Comparison of ENCODE assay signal across 8 cellular contexts in the genomic region with DNA sequence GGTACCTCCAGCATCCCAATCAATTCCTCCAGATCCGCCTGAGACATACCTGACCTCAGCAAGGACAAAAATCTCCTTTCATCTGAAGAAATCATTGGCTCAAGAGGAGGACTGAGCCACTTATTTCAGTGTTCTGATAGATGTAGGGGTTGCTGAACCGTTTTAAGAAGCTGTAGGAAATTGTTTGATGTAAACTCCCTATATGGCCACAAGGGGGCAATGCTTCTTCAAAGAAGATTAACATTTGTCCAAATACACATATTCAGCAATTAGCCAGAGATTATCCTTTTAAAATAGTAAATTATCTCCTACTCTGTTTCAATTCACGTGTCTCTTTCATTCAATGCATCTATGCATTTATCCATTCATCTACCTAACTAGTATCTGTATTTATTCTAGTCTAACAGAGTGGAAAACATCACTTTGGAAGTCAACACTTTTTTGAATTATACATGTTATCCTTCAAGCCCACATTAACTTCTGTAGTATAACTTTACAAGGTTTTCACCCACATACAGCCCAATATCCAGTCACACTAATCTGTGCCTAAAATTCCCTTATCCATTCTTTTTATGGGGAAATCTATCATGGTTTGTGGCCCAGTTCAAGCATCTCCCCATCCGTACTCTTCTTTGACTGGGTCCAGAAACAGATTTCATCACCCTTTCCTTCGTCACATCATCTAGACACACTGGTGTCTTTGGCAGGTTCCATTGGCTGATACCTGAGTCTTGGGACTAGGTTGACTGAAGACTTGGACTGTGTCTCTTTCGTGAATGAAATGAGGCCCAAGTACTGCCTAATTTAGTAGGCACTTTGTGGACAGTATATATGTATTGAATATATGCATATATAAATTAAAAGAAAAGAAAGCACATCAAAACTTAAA.
DNase-seq lines count a peak whose midpoint lies in the region; ATAC-seq and TF ChIP-seq lines count a peak whose summit lies in the region.

No MANE protein-coding gene starts in this region.

- H3K9me3 Mint-ChIP-seq in activated T-helper 1 cell treated with anti-CD3 and anti-CD28 coated beads, Interleukin-12 subunit alpha, Interleukin-12 subunit beta, Interleukin-2, Interleukin-4 antibody, amounts not matched to agents 30 ng/mL and 10 ng/mL and 1 ng/mL, durations not matched to agents 14 hours and 24 hours and 36 hours = no peaks in the 10 kb centered on the region

- peak; percentile 67 for TF ChIP-seq CTCF in BE2C (IDR thresholded peaks at IDR 0.05; ENCODE audit: low read depth, low read length)
- peak; percentile 64 for TF ChIP-seq CTCF in GM12872 (IDR thresholded peaks at IDR 0.05; ENCODE audit: insufficient read depth, low read depth, low read length)
- peak; percentile 63 to 85 (median 78) for TF ChIP-seq CTCF in heart right ventricle (IDR thresholded peaks at IDR 0.05)
- TF ChIP-seq CTCF in gastrocnemius medialis (IDR thresholded peaks at IDR 0.05 in 4 of 5, conservative IDR thresholded peaks at IDR 0.05 in 1 of 5) = peak in 3 of 5 experiments; percentile 36 to 50 (median 45)

- H3K36me3 ChIP-seq in BE2C (no peaks in the 10 kb centered on the region), heart right ventricle (no peaks in the 10 kb centered on the region), gastrocnemius medialis (no peaks in the 10 kb centered on the region)

- no peaks in the 10 kb centered on the region for H3K9me3 ChIP-seq in BE2C
- H3K9me3 ChIP-seq in heart right ventricle = no peaks in the 10 kb centered on the region
- H3K9me3 ChIP-seq in gastrocnemius medialis = no peaks in the 10 kb centered on the region

- ATAC-seq in heart right ventricle = peak in 2 of 8 donors; percentile 27 to 42
- ATAC-seq in gastrocnemius medialis = peak in 1 of 2 donors; percentile 16
- no peak for ATAC-seq in GM21447 (IDR thresholded peaks at IDR 0.05; ENCODE audit: unreplicated experiment)
- no peak for ATAC-seq in GM18907 (IDR thresholded peaks at IDR 0.05; ENCODE audit: unreplicated experiment)

- DNase-seq in BE2C = no peak
- DNase-seq in NCI-H1436 treated with DMSO at 0.1 percent for 48 hours (lab: John Stamatoyannopoulos, UW) = peak; percentile 9
- no peak for DNase-seq in activated T-helper 1 cell treated with anti-CD3 and anti-CD28 coated beads, Interleukin-12 subunit alpha, Interleukin-12 subunit beta, Interleukin-2, Interleukin-4 antibody, amounts not matched to agents 30 ng/mL and 10 ng/mL and 1 ng/mL, durations not matched to agents 14 hours and 24 hours and 36 hours (ENCODE audit: low spot score)
- DNase-seq in heart right ventricle = peak in 1 of 2 donors; percentile 9
- DNase-seq in gastrocnemius medialis = no peak

- peaks cover 20% of the 10 kb centered on the region for H3K4me1 Mint-ChIP-seq in activated T-helper 1 cell treated with anti-CD3 and anti-CD28 coated beads, Interleukin-12 subunit alpha, Interleukin-12 subunit beta, Interleukin-2, Interleukin-4 antibody, amounts not matched to agents 30 ng/mL and 10 ng/mL and 1 ng/mL, durations not matched to agents 14 hours and 24 hours and 36 hours (ENCODE audit: low read depth)

- H3K27ac Mint-ChIP-seq in activated T-helper 1 cell treated with anti-CD3 and anti-CD28 coated beads, Interleukin-12 subunit alpha, Interleukin-12 subunit beta, Interleukin-2, Interleukin-4 antibody, amounts not matched to agents 30 ng/mL and 10 ng/mL and 1 ng/mL, durations not matched to agents 14 hours and 24 hours and 36 hours = peak overlapping the region; percentile 18

- intact Hi-C loops in activated T-helper 1 cell treated with anti-CD3 and anti-CD28 coated beads, Interleukin-12 subunit alpha, Interleukin-12 subunit beta, Interleukin-2, Interleukin-4 antibody, amounts not matched to agents 30 ng/mL and 10 ng/mL and 1 ng/mL, durations not matched to agents 14 hours and 24 hours and 36 hours (cut with micrococcal nuclease) = loop anchor here (1.0 to 2.0 kb wide), 4 partner anchors 14 to 82 kb away; no protein-coding TSS in a partner anchor
- intact Hi-C loops in heart right ventricle (cut with DNase I) (no loop called here), gastrocnemius medialis (cut with DNase I; ENCODE audit: low total_unique reads) (loop anchor here (5.0 kb wide), 1 partner anchor 72 kb away; no protein-coding TSS in a partner anchor)

- H3K4me3 Mint-ChIP-seq in activated T-helper 1 cell treated with anti-CD3 and anti-CD28 coated beads, Interleukin-12 subunit alpha, Interleukin-12 subunit beta, Interleukin-2, Interleukin-4 antibody, amounts not matched to agents 30 ng/mL and 10 ng/mL and 1 ng/mL, durations not matched to agents 14 hours and 24 hours and 36 hours = peak overlapping the region; percentile 53

- 40 to 42% methylated on average over 6 of the region's 6 CpGs for WGBS in heart right ventricle, 2 donors

- TF ChIP-seq POLR2A in gastrocnemius medialis (IDR thresholded peaks at IDR 0.05) = no peak

- H3K27ac ChIP-seq in heart right ventricle = no peak overlapping the region
- H3K27ac ChIP-seq in gastrocnemius medialis = no peak overlapping the region

- H3K36me3 Mint-ChIP-seq in activated T-helper 1 cell treated with anti-CD3 and anti-CD28 coated beads, Interleukin-12 subunit alpha, Interleukin-12 subunit beta, Interleukin-2, Interleukin-4 antibody, amounts not matched to agents 30 ng/mL and 10 ng/mL and 1 ng/mL, durations not matched to agents 14 hours and 24 hours and 36 hours (ENCODE audit: low read depth) = no peaks in the 10 kb centered on the region

- no peaks in the 10 kb centered on the region for H3K27me3 ChIP-seq in BE2C
- H3K27me3 ChIP-seq in heart right ventricle = no peaks in the 10 kb centered on the region
- no peaks in the 10 kb centered on the region for H3K27me3 ChIP-seq in gastrocnemius medialis

- H3K27me3 Mint-ChIP-seq in activated T-helper 1 cell treated with anti-CD3 and anti-CD28 coated beads, Interleukin-12 subunit alpha, Interleukin-12 subunit beta, Interleukin-2, Interleukin-4 antibody, amounts not matched to agents 30 ng/mL and 10 ng/mL and 1 ng/mL, durations not matched to agents 14 hours and 24 hours and 36 hours (ENCODE audit: insufficient read depth) = no peaks in the 10 kb centered on the region

- no peak overlapping the region for H3K4me3 ChIP-seq in BE2C (ENCODE audit: low read depth, low read length)
- no peak overlapping the region for H3K4me3 ChIP-seq in heart right ventricle
- no peak overlapping the region for H3K4me3 ChIP-seq in gastrocnemius medialis

- H3K4me1 ChIP-seq in BE2C (no peaks in the 10 kb centered on the region), heart right ventricle (peaks cover 0 to 6% (median 0%) of the 10 kb centered on the region in 9 donors), gastrocnemius medialis (no peaks in the 10 kb centered on the region)

- in situ Hi-C loops in gastrocnemius medialis (cut with MboI; ENCODE audit: low sequenced_read_pairs in 4 of 4) = no loop called here

Comparison
In these comparisons a context has a peak if more than half of its experiments do, and no peak if none do; other contexts are left out.
1. intact Hi-C loops: an anchor here in activated T-helper 1 cell treated with anti-CD3 and anti-CD28 coated beads, Interleukin-12 subunit alpha, Interleukin-12 subunit beta, Interleukin-2, Interleukin-4 antibody, amounts not matched to agents 30 ng/mL and 10 ng/mL and 1 ng/mL, durations not matched to agents 14 hours and 24 hours and 36 hours (1.0 to 2.0 kb wide) and gastrocnemius medialis (5.0 kb wide); none called in heart right ventricle.